Comparison of ENCODE assay signal across 10 cellular contexts in genomic region chr5:113246371-113246870, GRCh38.
DNase-seq lines count a peak whose midpoint lies in the region; ATAC-seq and TF ChIP-seq lines count a peak whose summit lies in the region.
"Had no signal": no experiment of that assay in that cellular context is flagged by ENCODE, and none has a peak within 500 bp of the region (broad histone marks: within the 10 kb centered on the region; RNA-seq: fewer than 3 reads in every experiment).

No MANE protein-coding gene starts in this region.

- H3K9me3 ChIP-seq in HUES48 (ENCODE audit: control insufficient read depth, insufficient read depth, low read length) (no peaks in the 10 kb centered on the region), hepatocyte (ENCODE audit: low read depth) (no peaks in the 10 kb centered on the region), gastrocnemius medialis (no peaks in the 10 kb centered on the region), SJCRH30 (replicated peaks) (peaks cover 7% of the 10 kb centered on the region; the same call in 1 of the 2 replicates)

- no peaks in the 10 kb centered on the region for H3K27me3 Mint-ChIP-seq in WTC11 (ENCODE audit: low read depth)

- 41% methylated on average over 5 of the region's 5 CpGs for WGBS in hepatocyte (ENCODE audit: low lambda C conversion rate, missing lambda C conversion rate)

- POLR2A ChIA-PET in WTC11 (lab: Charles Lee), result no interaction called here

- H4K20me1 ChIP-seq in hepatocyte (ENCODE audit: insufficient read depth, poor library complexity, severe bottlenecking), result no peaks in the 10 kb centered on the region

- DNase-seq in WTC11 (ENCODE audit: low spot score) (no peak), hepatocyte (ENCODE audit: low spot score) (no peak), gastrocnemius medialis (no peak), cerebellar nuclear complex (lab: John Stamatoyannopoulos, UW) (no peak), SJCRH30 (no peak)
- no peak for DNase-seq in stimulated activated naive CD4-positive, alpha-beta T cell (lab: John Stamatoyannopoulos, UW)
- DNase-seq: activated effector memory CD4-positive, alpha-beta T cell treated with anti-CD3 and anti-CD28 coated beads, Interleukin-2, amount 50 U/mL, for 16 hours had no signal

- peak overlapping the region; percentile 21 for H3K4me2 ChIP-seq in hepatocyte

- no peaks in the 10 kb centered on the region for H3K9me3 Mint-ChIP-seq in WTC11
- H3K9me3 Mint-ChIP-seq: stimulated activated effector memory CD8-positive, alpha-beta T cell treated with anti-CD3 and anti-CD28 coated beads, Interleukin-12 subunit alpha, Interleukin-12 subunit beta, amount 100 ng/mL, for 72 hours had no signal

- H3K27me3 ChIP-seq in HUES48 (ENCODE audit: control insufficient read depth, insufficient read depth, low read length) (no peaks in the 10 kb centered on the region), hepatocyte (no peaks in the 10 kb centered on the region), gastrocnemius medialis (no peaks in the 10 kb centered on the region), SJCRH30 (no peaks in the 10 kb centered on the region)

- no peak overlapping the region for H3K4me3 Mint-ChIP-seq in WTC11
- H3K4me3 Mint-ChIP-seq: stimulated activated effector memory CD8-positive, alpha-beta T cell treated with anti-CD3 and anti-CD28 coated beads, Interleukin-12 subunit alpha, Interleukin-12 subunit beta, amount 100 ng/mL, for 72 hours had no signal

- no peak overlapping the region for H2AFZ ChIP-seq in hepatocyte

- H3K36me3 Mint-ChIP-seq in WTC11, result no peaks in the 10 kb centered on the region
- H3K36me3 Mint-ChIP-seq: stimulated activated effector memory CD8-positive, alpha-beta T cell treated with anti-CD3 and anti-CD28 coated beads, Interleukin-12 subunit alpha, Interleukin-12 subunit beta, amount 100 ng/mL, for 72 hours had no signal

- H3K4me1 ChIP-seq in HUES48 (ENCODE audit: control insufficient read depth, insufficient read depth, low read length), result peaks cover 40% of the 10 kb centered on the region
- H3K4me1 ChIP-seq in hepatocyte (ENCODE audit: insufficient read depth), result peaks cover 26% of the 10 kb centered on the region
- H3K4me1 ChIP-seq in gastrocnemius medialis, result peaks cover 0 to 58% of the 10 kb centered on the region in 2 donors
- peaks cover 44% of the 10 kb centered on the region for H3K4me1 ChIP-seq in SJCRH30

- H3K4me1 Mint-ChIP-seq in WTC11, result peaks cover 54% of the 10 kb centered on the region

- in situ Hi-C loops in gastrocnemius medialis (cut with MboI; ENCODE audit: low sequenced_read_pairs in 4 of 4), result no loop called here

- peaks cover 36% of the 10 kb centered on the region for H3K79me2 ChIP-seq in hepatocyte

- H3K27ac ChIP-seq in HUES48 (ENCODE audit: low read depth, low read length), result peak overlapping the region; percentile 90
- peak overlapping the region; percentile 75 for H3K27ac ChIP-seq in hepatocyte
- peak overlapping the region; percentile 47 to 73 (median 58) for H3K27ac ChIP-seq in gastrocnemius medialis
- no peak overlapping the region for H3K27ac ChIP-seq in SJCRH30

- H3K36me3 ChIP-seq in HUES48 (ENCODE audit: control insufficient read depth, insufficient read depth, low read length), result no peaks in the 10 kb centered on the region
- H3K36me3 ChIP-seq in hepatocyte (replicated peaks; ENCODE audit: insufficient read depth, low read depth), result no peaks in the 10 kb centered on the region
- H3K36me3 ChIP-seq in gastrocnemius medialis, result no peaks in the 10 kb centered on the region
- H3K36me3 ChIP-seq in SJCRH30, result no peaks in the 10 kb centered on the region

- peak overlapping the region; percentile 84 for H3K27ac Mint-ChIP-seq in WTC11
- H3K27ac Mint-ChIP-seq: stimulated activated effector memory CD8-positive, alpha-beta T cell treated with anti-CD3 and anti-CD28 coated beads, Interleukin-12 subunit alpha, Interleukin-12 subunit beta, amount 100 ng/mL, for 72 hours had no signal

- no peak for TF ChIP-seq CTCF in WTC11 (IDR thresholded peaks at IDR 0.05)
- no peak for TF ChIP-seq CTCF in hepatocyte (IDR thresholded peaks at IDR 0.05; ENCODE audit: poor library complexity)
- no peak for TF ChIP-seq CTCF in gastrocnemius medialis (IDR thresholded peaks at IDR 0.05 in 4 of 5, conservative IDR thresholded peaks at IDR 0.05 in 1 of 5)

- TF ChIP-seq POLR2A in gastrocnemius medialis (IDR thresholded peaks at IDR 0.05), result no peak

- H3K9ac ChIP-seq in HUES48 (ENCODE audit: low read depth, low read length), result no peak overlapping the region

- ATAC-seq in WTC11 (peak; percentile 36), gastrocnemius medialis (peak; percentile 40 to 75), GM21381 (IDR thresholded peaks at IDR 0.05; ENCODE audit: unreplicated experiment) (no peak)
- ATAC-seq: stimulated activated effector memory CD8-positive, alpha-beta T cell treated with anti-CD3 and anti-CD28 coated beads, Interleukin-12 subunit alpha, Interleukin-12 subunit beta, amount 100 ng/mL, for 72 hours had no signal

- CTCF ChIA-PET in WTC11 (lab: Charles Lee), result no interaction called here

- no peaks in the 10 kb centered on the region for H3K9me2 ChIP-seq in hepatocyte (replicated peaks; ENCODE audit: insufficient read depth)

- intact Hi-C loops in gastrocnemius medialis (cut with DNase I; ENCODE audit: low total_unique reads), result no loop called here

- no peak overlapping the region for H3K4me3 ChIP-seq in HUES48 (ENCODE audit: low read depth, low read length)
- no peak overlapping the region for H3K4me3 ChIP-seq in hepatocyte
- peak overlapping the region in 3 of 4 donors; percentile 14 to 31 (median 22) for H3K4me3 ChIP-seq in gastrocnemius medialis
- no peak overlapping the region for H3K4me3 ChIP-seq in SJCRH30

TF ChIP-seq in WTC11, 78 proteins besides CTCF, POLR2A, EP300 and RAD21 (continues in another document):
- no peak for TF ChIP-seq AFF4 (CRISPR knock-in tag; IDR thresholded peaks at IDR 0.05; ENCODE audit: borderline replicate concordance)
- no peak for TF ChIP-seq ZNF138 (CRISPR knock-in tag; conservative IDR thresholded peaks at IDR 0.05)
- no peak for TF ChIP-seq ZNF121 (CRISPR knock-in tag; IDR thresholded peaks at IDR 0.05)
- no peak for TF ChIP-seq GABPB1 (CRISPR knock-in tag; IDR thresholded peaks at IDR 0.05)
- TF ChIP-seq ZNF219 (CRISPR knock-in tag; IDR thresholded peaks at IDR 0.05; ENCODE audit: borderline replicate concordance), result no peak
- TF ChIP-seq HMGA2 (CRISPR knock-in tag; IDR thresholded peaks at IDR 0.05), result no peak
- TF ChIP-seq ATF1 (CRISPR knock-in tag; IDR thresholded peaks at IDR 0.05), result no peak
- TF ChIP-seq FOXK1 (CRISPR knock-in tag; IDR thresholded peaks at IDR 0.05), result no peak
- TF ChIP-seq FOXP4 (CRISPR knock-in tag; IDR thresholded peaks at IDR 0.05), result no peak
- no peak for TF ChIP-seq ZNF416 (CRISPR knock-in tag; IDR thresholded peaks at IDR 0.05)
- TF ChIP-seq USF1 (CRISPR knock-in tag; IDR thresholded peaks at IDR 0.05), result no peak

Comparison
In these comparisons a context has a peak if more than half of its experiments do, and no peak if none do; other contexts are left out.
1. H3K4me3 ChIP-seq: peak in gastrocnemius medialis (3 of 4); none in HUES48 (single experiment), hepatocyte (single experiment) and SJCRH30 (single experiment).